ENCODE assay signal across 25 cellular contexts in genomic region chr2:189118386-189118785, GRCh38.
"Had no signal": no experiment of that assay in that cellular context is flagged by ENCODE, and none has a peak within 500 bp of the region (broad histone marks: within the 10 kb centered on the region; RNA-seq: fewer than 3 reads in every experiment).

No MANE protein-coding gene starts in this region.

- H3K4me3 ChIP-seq: dorsolateral prefrontal cortex, gastroesophageal sphincter, heart left ventricle, hepatocyte, lung, mucosa of descending colon, right lobe of liver, thoracic aorta, tibial nerve, upper lobe of left lung had no signal

- H3K4me3 Mint-ChIP-seq: memory B cell; natural killer cell; stimulated activated effector memory CD8-positive, alpha-beta T cell treated with anti-CD3 and anti-CD28 coated beads, Interleukin-12 subunit alpha, Interleukin-12 subunit beta, amount 100 ng/mL, for 72 hours had no signal

- DNase-seq: dorsolateral prefrontal cortex; effector CD4-positive, alpha-beta T cell; foreskin fibroblast; heart left ventricle; kidney; mucosa of descending colon; natural killer cell; occipital lobe; right lobe of liver; stimulated activated CD4-positive, alpha-beta T cell treated with anti-CD3 and anti-CD28 coated beads, Interleukin-2, amount 100 ng/mL, for 24 hours; stimulated activated CD4-positive, alpha-beta T cell treated with anti-CD3 and anti-CD28 coated beads, Interleukin-4, amount 100 ng/mL, for 24 hours; stimulated activated naive CD8-positive, alpha-beta T cell treated with anti-CD3 and anti-CD28 coated beads, Interleukin-15, Interleukin-2, amounts not matched to agents 100 U/mL and 50 U/mL, for 24 hours; upper lobe of left lung had no signal

- H3K27me3 ChIP-seq: dorsolateral prefrontal cortex, gastroesophageal sphincter, heart left ventricle, hepatocyte, right lobe of liver, tibial nerve, upper lobe of left lung had no signal

- H3K4me2 ChIP-seq: hepatocyte had no signal

- H3K36me3 Mint-ChIP-seq: memory B cell; natural killer cell; stimulated activated effector memory CD8-positive, alpha-beta T cell treated with anti-CD3 and anti-CD28 coated beads, Interleukin-12 subunit alpha, Interleukin-12 subunit beta, amount 100 ng/mL, for 72 hours had no signal

- H3K27ac ChIP-seq: dorsolateral prefrontal cortex, epithelial cell of prostate, gastroesophageal sphincter, heart left ventricle, hepatocyte, parathyroid adenoma, right lobe of liver, thoracic aorta, tibial nerve, upper lobe of left lung had no signal

- H3K9me3 ChIP-seq: gastroesophageal sphincter, heart left ventricle, mucosa of descending colon, right lobe of liver, thoracic aorta, tibial nerve, upper lobe of left lung had no signal

- H3K36me3 ChIP-seq: gastroesophageal sphincter, heart left ventricle, right lobe of liver, thoracic aorta, tibial nerve, upper lobe of left lung had no signal

- H3K4me1 ChIP-seq: parathyroid adenoma, right lobe of liver had no signal

- H3K27ac Mint-ChIP-seq: memory B cell; natural killer cell; progenitor cell of endocrine pancreas; stimulated activated effector memory CD8-positive, alpha-beta T cell treated with anti-CD3 and anti-CD28 coated beads, Interleukin-12 subunit alpha, Interleukin-12 subunit beta, amount 100 ng/mL, for 72 hours had no signal

- H3K4me1 Mint-ChIP-seq: memory B cell; natural killer cell; stimulated activated effector memory CD8-positive, alpha-beta T cell treated with anti-CD3 and anti-CD28 coated beads, Interleukin-12 subunit alpha, Interleukin-12 subunit beta, amount 100 ng/mL, for 72 hours had no signal

- H2AFZ ChIP-seq: hepatocyte, parathyroid adenoma had no signal

- H3K9me3 Mint-ChIP-seq: memory B cell; stimulated activated effector memory CD8-positive, alpha-beta T cell treated with anti-CD3 and anti-CD28 coated beads, Interleukin-12 subunit alpha, Interleukin-12 subunit beta, amount 100 ng/mL, for 72 hours had no signal

- H3K27me3 Mint-ChIP-seq: progenitor cell of endocrine pancreas had no signal

- H3K79me2 ChIP-seq: parathyroid adenoma had no signal

- ATAC-seq: esophagus mucosa; gastroesophageal sphincter; heart left ventricle; left lobe of liver; mucosa of descending colon; natural killer cell; right lobe of liver; stimulated activated effector memory CD8-positive, alpha-beta T cell treated with anti-CD3 and anti-CD28 coated beads, Interleukin-12 subunit alpha, Interleukin-12 subunit beta, amount 100 ng/mL, for 72 hours; stimulated activated naive CD8-positive, alpha-beta T cell treated with anti-CD3 and anti-CD28 coated beads, Interleukin-15, Interleukin-2, amounts not matched to agents 100 U/mL and 50 U/mL, for 24 hours had no signal
